Comparison of ENCODE assay signal across 19 cellular contexts in the genomic region with DNA sequence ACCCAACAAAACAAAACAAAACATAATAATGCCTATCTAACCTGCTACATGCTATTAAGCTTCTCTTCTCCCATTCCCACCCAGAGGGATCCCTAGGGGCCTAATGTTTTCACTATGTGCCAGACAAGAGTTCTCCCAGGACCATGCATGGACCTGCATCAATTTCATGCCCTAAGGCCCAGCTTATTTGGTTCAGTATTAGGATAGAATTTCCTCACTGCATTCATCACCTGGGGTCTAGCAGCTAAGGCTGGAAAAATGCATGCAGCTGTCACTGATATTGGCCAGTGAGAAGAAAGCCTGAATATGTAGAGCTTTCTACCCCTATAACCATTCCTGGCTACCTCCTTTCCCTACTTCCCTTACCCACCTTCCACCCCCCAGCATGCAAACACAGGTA. TPM values are rescaled to one million over a fixed set of nuclear protein-coding genes. Genes with fewer than 3 reads are reported as not detected.
DNase-seq lines count a peak whose midpoint lies in the region; ATAC-seq lines count a peak whose summit lies in the region.
"Had no signal": no experiment of that assay in that cellular context is flagged by ENCODE, and none has a peak within 500 bp of the region (broad histone marks: within the 10 kb centered on the region; RNA-seq: fewer than 3 reads in every experiment).

No MANE protein-coding gene starts in this region.

- intact Hi-C loops in right cardiac atrium (cut with DNase I): no loop called here
- intact Hi-C loops in Right ventricle myocardium superior (cut with DNase I): loop anchor here (10.0 kb wide), 1 partner anchor 172 kb away; a partner anchor contains a TSS

- H3K9me3 Mint-ChIP-seq in IgD-negative memory B cell (peaks cover 1 to 5% (median 2%) of the 10 kb centered on the region in 3 donors), naive B cell (peaks cover 0 to 6% (median 0%) of the 10 kb centered on the region in 7 donors)
- no peaks in the 10 kb centered on the region for H3K9me3 Mint-ChIP-seq in activated CD4-positive, alpha-beta memory T cell treated with anti-CD3 and anti-CD28 coated beads, Interleukin-2, amount 10 ng/mL, durations not matched to agents 7 days and 5 days

- peak overlapping the region in 2 of 3 donors; percentile 8 to 75 for H3K27ac Mint-ChIP-seq in IgD-negative memory B cell
- H3K27ac Mint-ChIP-seq in naive B cell: peak overlapping the region in 4 of 6 donors; percentile 2 to 82 (median 34)
- no peak overlapping the region for H3K27ac Mint-ChIP-seq in activated CD4-positive, alpha-beta memory T cell treated with anti-CD3 and anti-CD28 coated beads, Interleukin-2, amount 10 ng/mL, durations not matched to agents 7 days and 5 days

- POLR2A ChIA-PET in activated CD4-positive, alpha-beta memory T cell treated with anti-CD3 and anti-CD28 coated beads, Interleukin-2, amount 10 ng/mL, durations not matched to agents 7 days and 5 days (lab: Charles Lee): interaction anchor here (3.7 to 4.0 kb wide), 2 partner anchors 28 to 87 kb away, joined by 32 to 45 read pairs; a partner anchor contains a TSS

- H3K4me3 Mint-ChIP-seq in IgD-negative memory B cell (peak overlapping the region in 1 of 4 donors; percentile 32), naive B cell (no peak overlapping the region)
- H3K4me3 Mint-ChIP-seq in activated CD4-positive, alpha-beta memory T cell treated with anti-CD3 and anti-CD28 coated beads, Interleukin-2, amount 10 ng/mL, durations not matched to agents 7 days and 5 days: no peak overlapping the region

- DNase-seq in right cardiac atrium: no peak
- no peak for DNase-seq in Right ventricle myocardium superior
- no peak for DNase-seq in naive B cell
- no peak for DNase-seq in activated CD4-positive, alpha-beta memory T cell treated with anti-CD3 and anti-CD28 coated beads, Interleukin-2, amount 10 ng/mL, durations not matched to agents 7 days and 5 days
- no peak for DNase-seq in GOT3 (lab: John Stamatoyannopoulos, UW)
- DNase-seq in HuH-7.5 (ENCODE audit: low spot score): no peak
- DNase-seq: CD4-positive, CD25-positive, alpha-beta regulatory T cell; DMS153; MG63; NCI-H1417; NCI-H1694 treated with DMSO at 0.1 percent for 48 hours; NCI-H2081 treated with DMSO at 0.1 percent for 48 hours; NCI-H446 treated with DMSO at 0.1 percent for 48 hours; NCI-H526 treated with DMSO at 0.1 percent for 48 hours; OCI-M1; SHP77 had no signal

- no peaks in the 10 kb centered on the region for H3K9me3 ChIP-seq in right cardiac atrium (ENCODE audit: control insufficient read depth, low read length)
- H3K9me3 ChIP-seq: MG63 had no signal

- H3K4me3 ChIP-seq in right cardiac atrium (ENCODE audit: low read length): no peak overlapping the region
- H3K4me3 ChIP-seq: MG63, SK-N-MC had no signal

- H3K4me1 Mint-ChIP-seq in IgD-negative memory B cell: peaks cover 25 to 36% (median 29%) of the 10 kb centered on the region in 3 donors
- H3K4me1 Mint-ChIP-seq in naive B cell: peaks cover 34 to 43% (median 41%) of the 10 kb centered on the region in 3 donors
- peaks cover 33% of the 10 kb centered on the region for H3K4me1 Mint-ChIP-seq in activated CD4-positive, alpha-beta memory T cell treated with anti-CD3 and anti-CD28 coated beads, Interleukin-2, amount 10 ng/mL, durations not matched to agents 7 days and 5 days

- H3K36me3 Mint-ChIP-seq in IgD-negative memory B cell (peaks cover 9% of the 10 kb centered on the region), naive B cell (peaks cover 37 to 51% of the 10 kb centered on the region in 2 donors)
- H3K36me3 Mint-ChIP-seq in activated CD4-positive, alpha-beta memory T cell treated with anti-CD3 and anti-CD28 coated beads, Interleukin-2, amount 10 ng/mL, durations not matched to agents 7 days and 5 days (ENCODE audit: low read depth): peaks cover 78% of the 10 kb centered on the region

- no peaks in the 10 kb centered on the region for H3K27me3 ChIP-seq in right cardiac atrium (ENCODE audit: control insufficient read depth, insufficient read depth)
- H3K27me3 ChIP-seq: MG63 had no signal

- H3K4me1 ChIP-seq in right cardiac atrium (ENCODE audit: control insufficient read depth, insufficient read depth, low read length): peaks cover 19% of the 10 kb centered on the region

- H3K27ac ChIP-seq in right cardiac atrium (ENCODE audit: low read length): peak overlapping the region; percentile 63
- H3K27ac ChIP-seq: SK-N-MC had no signal

- H3K27me3 Mint-ChIP-seq in IgD-negative memory B cell (no peaks in the 10 kb centered on the region), naive B cell (no peaks in the 10 kb centered on the region)
- H3K27me3 Mint-ChIP-seq in activated CD4-positive, alpha-beta memory T cell treated with anti-CD3 and anti-CD28 coated beads, Interleukin-2, amount 10 ng/mL, durations not matched to agents 7 days and 5 days: no peaks in the 10 kb centered on the region
- H3K27me3 Mint-ChIP-seq: CD4-positive, CD25-positive, alpha-beta regulatory T cell had no signal

- ATAC-seq in right cardiac atrium (no peak), Right ventricle myocardium superior (ENCODE audit: poor library complexity) (no peak), naive B cell (ENCODE audit: low read depth in 2 of 2) (no peak)

- CTCF ChIA-PET in activated CD4-positive, alpha-beta memory T cell treated with anti-CD3 and anti-CD28 coated beads, Interleukin-2, amount 10 ng/mL, durations not matched to agents 7 days and 5 days (lab: Charles Lee): no interaction called here

RNA-seq across cellular contexts. Expression of a gene that starts 2.0 kb away (rescaled TPM):
- total RNA-seq in right cardiac atrium (10 to 100 TPM; 19.9 to 25.9 (median 23.1) TPM), Right ventricle myocardium superior (9.6 TPM)
- polyA plus RNA-seq in right cardiac atrium (12.3 TPM), IgD-negative memory B cell (468 TPM), naive B cell (ENCODE audit: low read depth in 6 of 6) (100 to 1,000 TPM; 367 to 548 (median 469) TPM)
- total RNA-seq in activated CD4-positive, alpha-beta memory T cell treated with anti-CD3 and anti-CD28 coated beads, Interleukin-2, amount 10 ng/mL, durations not matched to agents 7 days and 5 days: 100 to 1,000 TPM; 380 to 382 TPM
- total RNA-seq: LHCN-M2 had no signal

Comparison
In these comparisons a context has a peak if more than half of its experiments do, and no peak if none do; other contexts are left out.
1. RNA of a gene that starts 2.0 kb away (total RNA-seq): 380 to 382 TPM in activated CD4-positive, alpha-beta memory T cell treated with anti-CD3 and anti-CD28 coated beads, Interleukin-2, amount 10 ng/mL, durations not matched to agents 7 days and 5 days; 19.9 to 25.9 TPM in right cardiac atrium and 9.6 TPM in Right ventricle myocardium superior (single experiment); every median in the first group is over 10 times any median in the second.